20 cellular contexts compared by ENCODE assay signal in the genomic region with DNA sequence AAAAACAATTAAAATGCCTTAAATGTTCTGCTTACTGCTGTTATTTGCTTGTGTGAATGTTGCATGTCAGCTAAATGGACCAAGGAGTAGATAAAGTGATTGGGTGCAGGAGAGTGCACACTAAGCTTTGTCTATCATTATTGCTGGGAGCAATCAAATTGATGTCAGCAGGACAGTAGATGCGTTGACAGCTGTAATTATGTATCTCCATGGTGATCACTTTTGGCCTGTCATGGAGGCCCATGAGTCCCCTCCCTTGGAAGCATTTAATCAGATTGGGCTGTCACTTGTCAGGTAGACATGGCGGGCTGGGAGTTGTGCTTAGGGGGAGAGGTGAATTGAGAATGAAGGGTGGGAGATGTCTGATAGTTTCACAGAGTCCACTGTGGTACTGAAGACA.
"Had no signal": no experiment of that assay in that cellular context is flagged by ENCODE, and none has a peak within 500 bp of the region (broad histone marks: within the 10 kb centered on the region; RNA-seq: fewer than 3 reads in every experiment).

No MANE protein-coding gene starts in this region.

- H3K36me3 Mint-ChIP-seq: natural killer cell treated with Interleukin-12 subunit alpha and Interleukin-12 subunit beta and Interleukin-15 and Interleukin-18, amount 100 ng/mL, for 72 hours; stimulated activated memory B cell treated with anti-CD40 and anti-IgM and Interleukin-4, amounts not matched to agents 10 μg/mL and 1 μg/mL and 100 μg/mL, for 72 hours had no signal

- H3K4me1 Mint-ChIP-seq: activated CD4-positive, alpha-beta T cell treated with anti-CD3 and anti-CD28 coated beads, Interleukin-2, amount 10 ng/mL, durations not matched to agents 7 days and 5 days; activated naive CD4-positive, alpha-beta T cell treated with anti-CD3 and anti-CD28 coated beads, Interleukin-2, amount 50 U/mL, for 24 hours; stimulated activated memory B cell treated with anti-CD40 and anti-IgM and Interleukin-4, amounts not matched to agents 10 μg/mL and 1 μg/mL and 100 μg/mL, for 72 hours had no signal

- H3K27me3 Mint-ChIP-seq: activated CD4-positive, alpha-beta T cell treated with anti-CD3 and anti-CD28 coated beads, Interleukin-2, amount 10 ng/mL, durations not matched to agents 7 days and 5 days; activated naive CD4-positive, alpha-beta T cell treated with anti-CD3 and anti-CD28 coated beads, Interleukin-2, amount 50 U/mL, for 24 hours; natural killer cell treated with Interleukin-12 subunit alpha and Interleukin-12 subunit beta and Interleukin-15 and Interleukin-18, amount 100 ng/mL, for 72 hours; stimulated activated memory B cell treated with anti-CD40 and anti-IgM and Interleukin-4, amounts not matched to agents 10 μg/mL and 1 μg/mL and 100 μg/mL, for 72 hours had no signal

- H3K9me3 Mint-ChIP-seq: activated CD4-positive, alpha-beta T cell treated with anti-CD3 and anti-CD28 coated beads, Interleukin-2, amount 10 ng/mL, durations not matched to agents 7 days and 5 days; activated naive CD4-positive, alpha-beta T cell treated with anti-CD3 and anti-CD28 coated beads, Interleukin-2, amount 50 U/mL, for 24 hours; mesothelial cell of epicardium; natural killer cell treated with Interleukin-12 subunit alpha and Interleukin-12 subunit beta and Interleukin-15 and Interleukin-18, amount 100 ng/mL, for 72 hours; stimulated activated memory B cell treated with anti-CD40 and anti-IgM and Interleukin-4, amounts not matched to agents 10 μg/mL and 1 μg/mL and 100 μg/mL, for 72 hours had no signal

- DNase-seq: activated CD4-positive, alpha-beta T cell treated with anti-CD3 and anti-CD28 coated beads, Interleukin-2, amount 10 ng/mL, durations not matched to agents 7 days and 5 days; activated CD8-positive, alpha-beta memory T cell treated with anti-CD3 and anti-CD28 coated beads, Interleukin-2, amount 50 U/mL, for 48 hours; activated effector memory CD4-positive, alpha-beta T cell treated with anti-CD3 and anti-CD28 coated beads, Interleukin-2, amount 50 U/mL, for 16 hours; activated T-cell treated with anti-CD3 and anti-CD28 coated beads, Interleukin-2, amount 50 U/mL, for 48 hours; cortex of kidney; effector CD4-positive, alpha-beta T cell; gastrocnemius medialis; head of caudate nucleus; kidney; occipital lobe; posterior cingulate gyrus; spleen; stimulated activated CD4-positive, alpha-beta T cell treated with anti-CD3 and anti-CD28 coated beads, Interleukin-4, amount 100 ng/mL, for 4 hours had no signal

- H3K27ac Mint-ChIP-seq: activated CD4-positive, alpha-beta T cell treated with anti-CD3 and anti-CD28 coated beads, Interleukin-2, amount 10 ng/mL, durations not matched to agents 7 days and 5 days; activated naive CD4-positive, alpha-beta T cell treated with anti-CD3 and anti-CD28 coated beads, Interleukin-2, amount 50 U/mL, for 24 hours; mesothelial cell of epicardium; natural killer cell treated with Interleukin-12 subunit alpha and Interleukin-12 subunit beta and Interleukin-15 and Interleukin-18, amount 100 ng/mL, for 72 hours; stimulated activated memory B cell treated with anti-CD40 and anti-IgM and Interleukin-4, amounts not matched to agents 10 μg/mL and 1 μg/mL and 100 μg/mL, for 72 hours had no signal

- H3K4me3 Mint-ChIP-seq: activated CD4-positive, alpha-beta T cell treated with anti-CD3 and anti-CD28 coated beads, Interleukin-2, amount 10 ng/mL, durations not matched to agents 7 days and 5 days; activated naive CD4-positive, alpha-beta T cell treated with anti-CD3 and anti-CD28 coated beads, Interleukin-2, amount 50 U/mL, for 24 hours; mesothelial cell of epicardium; natural killer cell treated with Interleukin-12 subunit alpha and Interleukin-12 subunit beta and Interleukin-15 and Interleukin-18, amount 100 ng/mL, for 72 hours; stimulated activated memory B cell treated with anti-CD40 and anti-IgM and Interleukin-4, amounts not matched to agents 10 μg/mL and 1 μg/mL and 100 μg/mL, for 72 hours had no signal

- ATAC-seq: activated CD4-positive, CD25-positive, alpha-beta regulatory T cell treated with anti-CD3 and anti-CD28 coated beads, Interleukin-2, amount 50 U/mL, for 24 hours; esophagus mucosa; gastrocnemius medialis; left lobe of liver; natural killer cell treated with Interleukin-12 subunit alpha and Interleukin-12 subunit beta and Interleukin-15 and Interleukin-18, amount 100 ng/mL, for 72 hours; stimulated activated memory B cell treated with anti-CD40 and anti-IgM and Interleukin-4, amounts not matched to agents 10 μg/mL and 1 μg/mL and 100 μg/mL, for 72 hours had no signal
